In genomic region chr10:93751074-93751572, GRCh38 we compare ENCODE assay signal across 15 cellular contexts. TPM values are rescaled to one million over a fixed set of nuclear protein-coding genes. Genes with fewer than 3 reads are reported as not detected.
DNase-seq lines count a peak whose midpoint lies in the region; ATAC-seq and TF ChIP-seq lines count a peak whose summit lies in the region.
"Had no signal": no experiment of that assay in that cellular context is flagged by ENCODE, and none has a peak within 500 bp of the region (broad histone marks: within the 10 kb centered on the region; RNA-seq: fewer than 3 reads in every experiment).

No MANE protein-coding gene starts in this region.

- H3K23ac ChIP-seq in mesenchymal stem cell (ENCODE audit: low read length in 2 of 2), result no peak overlapping the region

- no peak overlapping the region for H3K4ac ChIP-seq in mesenchymal stem cell (ENCODE audit: low read depth in 1 of 2, low read length in 2 of 2)

- no peaks in the 10 kb centered on the region for H3K79me2 ChIP-seq in mammary epithelial cell (ENCODE audit: insufficient read depth, low read length)

- H4K20me1 ChIP-seq in mammary epithelial cell (ENCODE audit: insufficient read depth, low read length), result no peaks in the 10 kb centered on the region

- CTCF ChIA-PET in mammary epithelial cell (lab: Charles Lee; ENCODE audit: low non-redundant PET), result no interaction called here

- peaks cover 20% of the 10 kb centered on the region for H3K4me1 Mint-ChIP-seq in stimulated activated memory B cell treated with anti-CD40 and anti-IgM and Interleukin-4, amounts not matched to agents 10 μg/mL and 1 μg/mL and 100 μg/mL, for 72 hours

- H3K9ac ChIP-seq in HUES48 (ENCODE audit: low read depth, low read length), result no peak overlapping the region
- H3K9ac ChIP-seq in mammary epithelial cell (ENCODE audit: insufficient read depth, low read length), result no peak overlapping the region
- H3K9ac ChIP-seq in mesenchymal stem cell (ENCODE audit: low read length), result no peak overlapping the region

- no peaks in the 10 kb centered on the region for H3K36me3 Mint-ChIP-seq in stimulated activated memory B cell treated with anti-CD40 and anti-IgM and Interleukin-4, amounts not matched to agents 10 μg/mL and 1 μg/mL and 100 μg/mL, for 72 hours

- peaks cover 46% of the 10 kb centered on the region for H3K4me1 ChIP-seq in HUES48 (ENCODE audit: control insufficient read depth, insufficient read depth, low read length)
- H3K4me1 ChIP-seq in mammary epithelial cell (ENCODE audit: insufficient read depth, low read length), result peaks cover 3% of the 10 kb centered on the region
- peaks cover 11% of the 10 kb centered on the region for H3K4me1 ChIP-seq in mesenchymal stem cell (ENCODE audit: control insufficient read depth, insufficient read depth, low read depth, low read length)
- H3K4me1 ChIP-seq: BE2C had no signal

- ATAC-seq in stimulated activated memory B cell treated with anti-CD40 and anti-IgM and Interleukin-4, amounts not matched to agents 10 μg/mL and 1 μg/mL and 100 μg/mL, for 72 hours, result peak; percentile 73

- no peak overlapping the region for H4K8ac ChIP-seq in mesenchymal stem cell (ENCODE audit: low read length)

- H3K9me3 ChIP-seq in HUES48 (ENCODE audit: control insufficient read depth, insufficient read depth, low read length) (no peaks in the 10 kb centered on the region), mammary epithelial cell (replicated peaks; ENCODE audit: insufficient read depth, low read length) (no peaks in the 10 kb centered on the region), mesenchymal stem cell (ENCODE audit: control insufficient read depth, low read length) (no peaks in the 10 kb centered on the region)
- H3K9me3 ChIP-seq: BE2C, MG63, SJSA1 had no signal

- peaks cover 18% of the 10 kb centered on the region for H3K27me3 Mint-ChIP-seq in stimulated activated memory B cell treated with anti-CD40 and anti-IgM and Interleukin-4, amounts not matched to agents 10 μg/mL and 1 μg/mL and 100 μg/mL, for 72 hours

- H2BK12ac ChIP-seq in mesenchymal stem cell (ENCODE audit: low read length in 2 of 2), result no peak overlapping the region

- no peak overlapping the region for H3K4me2 ChIP-seq in mammary epithelial cell (ENCODE audit: insufficient read depth, low read depth, low read length)
- H3K4me2 ChIP-seq in mesenchymal stem cell (ENCODE audit: low read length, poor library complexity, severe bottlenecking), result no peak overlapping the region

- peak overlapping the region; percentile 26 for H2BK15ac ChIP-seq in mesenchymal stem cell (ENCODE audit: low read depth, poor library complexity, severe bottlenecking)

- H3K18ac ChIP-seq in mesenchymal stem cell (ENCODE audit: low read depth in 1 of 2, low read length in 2 of 2), result no peak overlapping the region

- H2AFZ ChIP-seq in mammary epithelial cell (ENCODE audit: low read depth, low read length), result peak overlapping the region; percentile 40
- H2AFZ ChIP-seq in mesenchymal stem cell (ENCODE audit: low read depth, low read length), result no peak overlapping the region

- intact Hi-C loops in mammary epithelial cell (cut with micrococcal nuclease) (no loop called here), posterior cingulate gyrus (cut with DNase I) (loop anchor here (10.0 kb wide), 1 partner anchor 64 kb away; no protein-coding TSS in a partner anchor)

- dilution Hi-C loops in mammary epithelial cell (cut with HindIII; ENCODE audit: low sequenced_read_pairs), result no loop called here

- no peak overlapping the region for H4K91ac ChIP-seq in mesenchymal stem cell (ENCODE audit: low read length)

- no peak overlapping the region for H2BK120ac ChIP-seq in mesenchymal stem cell (ENCODE audit: low read depth, low read length)

- H3K27ac ChIP-seq in HUES48 (ENCODE audit: low read depth, low read length) (peak overlapping the region; percentile 32), mammary epithelial cell (ENCODE audit: insufficient read depth, low read depth, low read length) (no peak overlapping the region), mesenchymal stem cell (ENCODE audit: low read length, poor library complexity, severe bottlenecking) (no peak overlapping the region)
- H3K27ac ChIP-seq: SJSA1 had no signal

- H3K79me1 ChIP-seq in mesenchymal stem cell (replicated peaks; ENCODE audit: low read length, poor library complexity, severe bottlenecking), result no peaks in the 10 kb centered on the region

- H3K27ac Mint-ChIP-seq in stimulated activated memory B cell treated with anti-CD40 and anti-IgM and Interleukin-4, amounts not matched to agents 10 μg/mL and 1 μg/mL and 100 μg/mL, for 72 hours, result no peak overlapping the region

- H3K9me3 Mint-ChIP-seq in stimulated activated memory B cell treated with anti-CD40 and anti-IgM and Interleukin-4, amounts not matched to agents 10 μg/mL and 1 μg/mL and 100 μg/mL, for 72 hours, result no peaks in the 10 kb centered on the region

- BruUV-seq in mammary epithelial cell (replicated peaks; lab: Mats Ljungman, UMichigan), result no TSS peak

- no peak overlapping the region for H3K4me3 ChIP-seq in HUES48 (ENCODE audit: low read depth, low read length)
- H3K4me3 ChIP-seq in mammary epithelial cell (replicated peaks in 1 of 3; ENCODE audit: insufficient read depth in 1 of 3, low read depth in 2 of 3, low read length in 3 of 3), result no peak overlapping the region
- H3K4me3 ChIP-seq in mesenchymal stem cell (ENCODE audit: insufficient read depth in 1 of 2, low read depth in 1 of 2, low read length in 2 of 2), result no peak overlapping the region
- H3K4me3 ChIP-seq: MG63, SJSA1 had no signal

- no peak overlapping the region for H2BK5ac ChIP-seq in mesenchymal stem cell (ENCODE audit: low read depth, low read length, poor library complexity, severe bottlenecking)

- H3K27me3 ChIP-seq in HUES48 (ENCODE audit: control insufficient read depth, insufficient read depth, low read length) (peaks cover 3% of the 10 kb centered on the region), mammary epithelial cell (ENCODE audit: insufficient read depth, low read length) (no peaks in the 10 kb centered on the region), mesenchymal stem cell (ENCODE audit: control insufficient read depth in 1 of 2, insufficient read depth in 1 of 2, low read length in 2 of 2) (peaks cover 0 to 8% of the 10 kb centered on the region in 2 experiments)
- H3K27me3 ChIP-seq: BE2C, MG63, SJSA1 had no signal

- no peak overlapping the region for H3K4me3 Mint-ChIP-seq in stimulated activated memory B cell treated with anti-CD40 and anti-IgM and Interleukin-4, amounts not matched to agents 10 μg/mL and 1 μg/mL and 100 μg/mL, for 72 hours

- in situ Hi-C loops in mammary epithelial cell (cut with MboI; ENCODE audit: low sequenced_read_pairs in 2 of 2), result no loop called here

- H3K14ac ChIP-seq in mesenchymal stem cell (ENCODE audit: low read length in 2 of 2), result no peak overlapping the region

- TF ChIP-seq CTCF in mammary epithelial cell (conservative IDR thresholded peaks at IDR 0.05 in 1 of 2, IDR thresholded peaks at IDR 0.05 in 1 of 2; ENCODE audit: extremely low read depth in 1 of 2, insufficient read depth in 1 of 2, low read depth in 1 of 2, low read length in 2 of 2), result no peak

- WGBS in mammary epithelial cell (ENCODE audit: low coverage, missing lambda C conversion rate), result 54% methylated on average over 5 of the region's 8 CpGs
- WGBS in mesenchymal stem cell, result 73% methylated on average over 8 of the region's 8 CpGs

- H3K36me3 ChIP-seq in HUES48 (ENCODE audit: control insufficient read depth, insufficient read depth, low read length), result no peaks in the 10 kb centered on the region
- no peaks in the 10 kb centered on the region for H3K36me3 ChIP-seq in mammary epithelial cell (ENCODE audit: insufficient read depth, low read length)
- no peaks in the 10 kb centered on the region for H3K36me3 ChIP-seq in mesenchymal stem cell (ENCODE audit: control insufficient read depth in 1 of 2, insufficient read depth in 2 of 2, low read depth in 1 of 2, low read length in 2 of 2)
- H3K36me3 ChIP-seq: BE2C, MG63, SJSA1 had no signal

- H2AK5ac ChIP-seq in mesenchymal stem cell (ENCODE audit: low read length, severe bottlenecking), result peak overlapping the region; percentile 38

- DNase-seq in mammary epithelial cell, result no peak
- DNase-seq in mesenchymal stem cell, result no peak
- DNase-seq in stimulated activated naive CD4-positive, alpha-beta T cell (lab: John Stamatoyannopoulos, UW), result no peak
- no peak for DNase-seq in putamen (ENCODE audit: low spot score)
- no peak for DNase-seq in posterior cingulate gyrus
- DNase-seq: GOT3, MG63, NCI-H1417, NCI-H187 had no signal

RNA-seq across cellular contexts. Expression of gene LGI1, which starts 6.6 kb away (rescaled TPM):
- total RNA-seq in mammary epithelial cell, result not detected
- not detected for polyA plus RNA-seq in mammary epithelial cell
- polyA minus RNA-seq in mammary epithelial cell, result not detected
- 9.7 TPM for polyA plus RNA-seq in mesenchymal stem cell (2013, experiment 1 of 2)
- 11.1 TPM for polyA plus RNA-seq in mesenchymal stem cell (2013, experiment 2 of 2)
- total RNA-seq: A673, Right ventricle myocardium inferior had no signal

RNA-seq across cellular contexts. Expression of gene FRA10AC1, which starts 48.7 kb away (rescaled TPM):
- total RNA-seq in mammary epithelial cell, result 10 to 100 TPM; 10.8 to 15.9 TPM
- 1.9 TPM for polyA plus RNA-seq in mammary epithelial cell
- polyA minus RNA-seq in mammary epithelial cell, result 0.83 TPM
- polyA plus RNA-seq in mesenchymal stem cell (2013, experiment 1 of 2), result 31.3 TPM
- polyA plus RNA-seq in mesenchymal stem cell (2013, experiment 2 of 2), result 32.4 TPM
